Comparison of ENCODE assay signal across 25 cellular contexts in genomic region chr17:5911919-5912318, GRCh38.
"Had no signal": no experiment of that assay in that cellular context is flagged by ENCODE, and none has a peak within 500 bp of the region (broad histone marks: within the 10 kb centered on the region; RNA-seq: fewer than 3 reads in every experiment).

No MANE protein-coding gene starts in this region.

- H3K36me3 ChIP-seq: breast epithelium, SJCRH30, WERI-Rb-1 had no signal

- H3K4me3 ChIP-seq: body of pancreas, breast epithelium, K562, SJCRH30, SK-N-MC had no signal

- H3K4me1 ChIP-seq: body of pancreas, breast epithelium, SJCRH30 had no signal

- H3K9me3 ChIP-seq: body of pancreas, breast epithelium, SJCRH30 had no signal

- FAIRE-seq: astrocyte, K562 had no signal

- DNase-seq: activated CD4-positive, alpha-beta T cell treated with anti-CD3 and anti-CD28 coated beads, Interleukin-2, amount 10 ng/mL, durations not matched to agents 24 days and 14 days; activated CD4-positive, alpha-beta T cell treated with anti-CD3 and anti-CD28 coated beads, Interleukin-2, amount 50 U/mL, for 4 hours; activated CD8-positive, alpha-beta T cell treated with anti-CD3 and anti-CD28 coated beads for 36 hours; activated gamma-delta T cell; activated naive CD4-positive, alpha-beta T cell treated with Interleukin-2 at 50 U/mL for 16 hours; activated naive CD8-positive, alpha-beta T cell treated with anti-CD3 and anti-CD28 coated beads, Interleukin-2, amount 10 ng/mL, durations not matched to agents 7 days and 5 days; activated T-cell treated with anti-CD3 and anti-CD28 coated beads, Interleukin-2, amount 50 U/mL, for 1 hour; amygdala; body of pancreas; IMR-90; NCI-H1105 treated with DMSO at 0.1 percent for 48 hours; NCI-H1436; NCI-H1694; NCI-H2029 treated with DMSO at 0.1 percent for 48 hours; NCI-H2107; NCI-H2171; NCI-H446 treated with DMSO at 0.1 percent for 48 hours; NCI-H524; SHP77; SJCRH30; WERI-Rb-1 had no signal

- H3K27ac ChIP-seq: body of pancreas, breast epithelium, SJCRH30, SK-N-MC, WERI-Rb-1 had no signal

- H3K27me3 ChIP-seq: body of pancreas, breast epithelium, SJCRH30 had no signal
